In the genomic region with DNA sequence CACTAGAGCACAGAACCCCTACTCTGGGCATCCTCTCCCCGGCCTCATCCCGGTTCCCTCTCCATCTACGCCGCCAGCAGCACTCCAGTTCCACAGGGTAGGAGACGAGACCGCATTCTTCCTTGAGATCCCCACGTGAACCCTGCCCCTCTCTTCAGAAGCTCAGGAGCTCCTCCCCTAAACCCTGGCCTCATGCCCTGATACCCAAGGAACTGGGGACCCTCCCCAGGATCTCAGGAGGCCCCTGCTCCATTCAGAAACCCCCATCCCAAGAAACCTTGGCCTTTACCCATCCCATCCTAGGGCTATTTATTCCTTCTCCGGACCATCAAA, we compare ENCODE assay signal across 6 cellular contexts. TPM values are rescaled to one million over a fixed set of nuclear protein-coding genes. Genes with fewer than 3 reads are reported as not detected.
DNase-seq lines count a peak whose midpoint lies in the region; ATAC-seq, FAIRE-seq and TF ChIP-seq lines count a peak whose summit lies in the region.

No MANE protein-coding gene starts in this region.

- H3K36me3 ChIP-seq in CD8-positive, alpha-beta T cell (ENCODE audit: insufficient read depth, low read length), result no peaks in the 10 kb centered on the region
- peaks cover 0 to 5% of the 10 kb centered on the region in 2 donors for H3K36me3 ChIP-seq in lung (ENCODE audit: control insufficient read depth in 2 of 2, insufficient read depth in 2 of 2, low read length in 2 of 2)

- H3K27ac ChIP-seq in CD8-positive, alpha-beta T cell (ENCODE audit: low read depth, low read length), result no peak overlapping the region
- peak overlapping the region; percentile 69 to 76 for H3K27ac ChIP-seq in lung (ENCODE audit: low read depth in 1 of 2, low read length in 1 of 2)

- FAIRE-seq in H54 (lab: Jason Lieb, UNC), result no peak

- DNase-seq in CD8-positive, alpha-beta T cell, result no peak
- no peak for DNase-seq in T-cell
- no peak for DNase-seq in lung (ENCODE audit: low spot score)
- DNase-seq in pons (ENCODE audit: low spot score), result no peak
- no peak for DNase-seq in H54 (ENCODE audit: insufficient read length, low spot score)

- CTCF ChIA-PET in CD8-positive, alpha-beta T cell (lab: Charles Lee), result interaction anchor here (1.2 kb wide), 1 partner anchor 18 kb away, joined by 5 read pairs; no protein-coding TSS in a partner anchor
- CTCF ChIA-PET in T-cell (lab: Charles Lee), result no interaction called here

- peaks cover 8% of the 10 kb centered on the region for H3K4me1 ChIP-seq in CD8-positive, alpha-beta T cell (ENCODE audit: insufficient read depth, low read length)
- H3K4me1 ChIP-seq in lung (ENCODE audit: control insufficient read depth in 2 of 2, insufficient read depth in 2 of 2, low read length in 2 of 2), result no peaks in the 10 kb centered on the region

- no peak for ATAC-seq in CD8-positive, alpha-beta T cell
- no peak for ATAC-seq in T-cell (replicated peaks in 1 of 4)
- ATAC-seq in lung (ENCODE audit: insufficient read depth, low FRiP score), result no peak
- no peak for ATAC-seq in GM21786 (IDR thresholded peaks at IDR 0.05; ENCODE audit: unreplicated experiment)

- no peaks in the 10 kb centered on the region for H3K27me3 Mint-ChIP-seq in CD8-positive, alpha-beta T cell (ENCODE audit: low read depth)
- H3K27me3 Mint-ChIP-seq in T-cell, result no peaks in the 10 kb centered on the region

- H3K27me3 ChIP-seq in CD8-positive, alpha-beta T cell (ENCODE audit: insufficient read depth, low read length), result no peaks in the 10 kb centered on the region
- H3K27me3 ChIP-seq in lung (ENCODE audit: control insufficient read depth, insufficient read depth), result no peaks in the 10 kb centered on the region

- H3K4me3 ChIP-seq in CD8-positive, alpha-beta T cell (ENCODE audit: low read depth, low read length), result peak overlapping the region; percentile 19
- no peak overlapping the region for H3K4me3 ChIP-seq in lung

- intact Hi-C loops in CD8-positive, alpha-beta T cell (cut with DNase I, micrococcal nuclease), result loop anchor here in 1 of 2 experiments (5.0 kb wide), 1 partner anchor 87 kb away; no protein-coding TSS in a partner anchor

- peaks cover 18% of the 10 kb centered on the region for H3K36me3 Mint-ChIP-seq in CD8-positive, alpha-beta T cell
- H3K36me3 Mint-ChIP-seq in T-cell, result peaks cover 13% of the 10 kb centered on the region

- H3K9me3 ChIP-seq in CD8-positive, alpha-beta T cell (ENCODE audit: low read length), result no peaks in the 10 kb centered on the region
- H3K9me3 ChIP-seq in lung (ENCODE audit: control insufficient read depth in 2 of 2, insufficient read depth in 1 of 2, low read length in 1 of 2), result no peaks in the 10 kb centered on the region

- TF ChIP-seq POLR2A in H54 (IDR thresholded peaks at IDR 0.05; ENCODE audit: low read depth, low read length), result no peak

- H3K4me3 Mint-ChIP-seq in CD8-positive, alpha-beta T cell, result peak overlapping the region; percentile 80
- peak overlapping the region; percentile 70 to 78 (median 73) for H3K4me3 Mint-ChIP-seq in T-cell

- TF ChIP-seq CTCF in CD8-positive, alpha-beta T cell (IDR thresholded peaks at IDR 0.05), result no peak
- no peak for TF ChIP-seq CTCF in lung (IDR thresholded peaks at IDR 0.05; ENCODE audit: control extremely low read depth, extremely low read depth)

- POLR2A ChIA-PET in CD8-positive, alpha-beta T cell (lab: Charles Lee), result interaction anchor here (0.6 kb wide), 1 partner anchor 351 kb away, joined by 4 read pairs; no protein-coding TSS in a partner anchor
- POLR2A ChIA-PET in T-cell (lab: Charles Lee), result no interaction called here

- peak overlapping the region; percentile 57 for H3K27ac Mint-ChIP-seq in CD8-positive, alpha-beta T cell
- H3K27ac Mint-ChIP-seq in T-cell, result peak overlapping the region; percentile 59 to 77

- peaks cover 11% of the 10 kb centered on the region for H3K4me1 Mint-ChIP-seq in CD8-positive, alpha-beta T cell (ENCODE audit: low read depth)
- H3K4me1 Mint-ChIP-seq in T-cell, result peaks cover 0 to 18% (median 7%) of the 10 kb centered on the region in 3 donors

- no peaks in the 10 kb centered on the region for H3K9me3 Mint-ChIP-seq in CD8-positive, alpha-beta T cell
- H3K9me3 Mint-ChIP-seq in T-cell, result no peaks in the 10 kb centered on the region

- 29 to 56% methylated on average over 8 of the region's 8 CpGs for WGBS in lung, 2 donors

RNA-seq across cellular contexts. Expression of gene PRICKLE3, which starts 1.1 kb away (rescaled TPM):
- 1 to 10 TPM in 1 of 2 experiments, under 1 TPM in 1; 0.98 to 1.5 TPM for total RNA-seq in CD8-positive, alpha-beta T cell
- total RNA-seq in T-cell, result 10 to 100 TPM in 3 of 5 donors, 1 to 10 TPM in 2; 5.5 to 15.4 (median 12.6) TPM
- total RNA-seq in lung, result 10 to 100 TPM; 10.0 to 16.3 TPM
- 10 to 100 TPM in 1 of 2 donors, 1 to 10 TPM in 1; 7.6 to 12.7 TPM for polyA plus RNA-seq in lung

RNA-seq across cellular contexts. Expression of gene PLP2, which starts 13.3 kb away (rescaled TPM):
- total RNA-seq in CD8-positive, alpha-beta T cell, result 10 to 100 TPM; 95.9 to 96.4 TPM
- total RNA-seq in T-cell, result 100 to 1,000 TPM in 4 of 5 donors, 10 to 100 TPM in 1; 85.2 to 241 (median 207) TPM
- total RNA-seq in lung, result 100 to 1,000 TPM in 1 of 2 donors, 1 to 10 TPM in 1; 8.9 to 181 TPM
- polyA plus RNA-seq in lung, result 100 to 1,000 TPM; 138 to 222 TPM

RNA-seq across cellular contexts. Expression of gene SYP, which starts 15.0 kb away (rescaled TPM):
- under 1 TPM; 0.44 to 0.65 TPM for total RNA-seq in CD8-positive, alpha-beta T cell
- total RNA-seq in T-cell, result under 1 TPM; 0.53 to 0.89 (median 0.70) TPM
- total RNA-seq in lung, result 1 to 10 TPM; 3.2 to 5.6 TPM
- polyA plus RNA-seq in lung, result 1 to 10 TPM; 4.6 to 5.1 TPM

RNA-seq across cellular contexts. Expression of gene MAGIX, which starts 22.5 kb away (rescaled TPM):
- under 1 TPM; 0.31 to 0.84 TPM for total RNA-seq in CD8-positive, alpha-beta T cell
- total RNA-seq in T-cell (1 to 10 TPM in 3 of 5 donors, under 1 TPM in 2; 0.56 to 1.9 (median 1.6) TPM), lung (10 to 100 TPM in 1 of 2 donors, 1 to 10 TPM in 1; 7.3 to 15.2 TPM)
- polyA plus RNA-seq in lung, result 10 to 100 TPM in 1 of 2 donors, 1 to 10 TPM in 1; 9.8 to 19.0 TPM

RNA-seq across cellular contexts. Expression of gene CACNA1F, which starts 48.1 kb away (rescaled TPM):
- total RNA-seq in CD8-positive, alpha-beta T cell, result under 1 TPM; 0.84 to 0.86 TPM
- 1 to 10 TPM; 1.4 to 1.9 (median 1.6) TPM for total RNA-seq in T-cell
- total RNA-seq in lung, result under 1 TPM; 0.43 to 0.55 TPM
- under 1 TPM; 0.10 to 0.41 TPM for polyA plus RNA-seq in lung
